16 cellular contexts compared by ENCODE assay signal in genomic region chr10:73827346-73828089, GRCh38. TPM values are rescaled to one million over a fixed set of nuclear protein-coding genes. Genes with fewer than 3 reads are reported as not detected.
DNase-seq lines count a peak whose midpoint lies in the region; ATAC-seq and TF ChIP-seq lines count a peak whose summit lies in the region.
"Had no signal": no experiment of that assay in that cellular context is flagged by ENCODE, and none has a peak within 500 bp of the region (broad histone marks: within the 10 kb centered on the region; RNA-seq: fewer than 3 reads in every experiment).

No MANE protein-coding gene starts in this region.

- H3K9me3 Mint-ChIP-seq in chondrocyte (ENCODE audit: low read depth): no peaks in the 10 kb centered on the region
- no peaks in the 10 kb centered on the region for H3K9me3 Mint-ChIP-seq in stimulated activated memory B cell treated with anti-CD40 and anti-IgM and Interleukin-4, amounts not matched to agents 10 μg/mL and 1 μg/mL and 100 μg/mL, for 72 hours
- H3K9me3 Mint-ChIP-seq: naive B cell had no signal

- H3K4ac ChIP-seq in mesenchymal stem cell (ENCODE audit: low read depth in 1 of 2, low read length in 2 of 2): no peak overlapping the region

- peak overlapping the region; percentile 32 for H3K27ac Mint-ChIP-seq in chondrocyte (ENCODE audit: unreplicated experiment)
- no peak overlapping the region for H3K27ac Mint-ChIP-seq in stimulated activated memory B cell treated with anti-CD40 and anti-IgM and Interleukin-4, amounts not matched to agents 10 μg/mL and 1 μg/mL and 100 μg/mL, for 72 hours

- WGBS in mesenchymal stem cell: 91% methylated on average over 18 of the region's 19 CpGs

- no peak overlapping the region for H2BK5ac ChIP-seq in mesenchymal stem cell (ENCODE audit: low read depth, low read length, poor library complexity, severe bottlenecking)

- H3K27me3 ChIP-seq in mesenchymal stem cell (ENCODE audit: control insufficient read depth in 1 of 2, insufficient read depth in 1 of 2, low read length in 2 of 2): no peaks in the 10 kb centered on the region
- H3K27me3 ChIP-seq: ascending aorta, vagina had no signal

- peaks cover 15% of the 10 kb centered on the region for H3K4me1 ChIP-seq in mesenchymal stem cell (ENCODE audit: control insufficient read depth, insufficient read depth, low read depth, low read length)
- H3K4me1 ChIP-seq: ascending aorta had no signal

- H2AK5ac ChIP-seq in mesenchymal stem cell (ENCODE audit: low read length, severe bottlenecking): peak overlapping the region; percentile 66

- H3K9ac ChIP-seq in mesenchymal stem cell (ENCODE audit: low read length): no peak overlapping the region

- ATAC-seq in stimulated activated memory B cell treated with anti-CD40 and anti-IgM and Interleukin-4, amounts not matched to agents 10 μg/mL and 1 μg/mL and 100 μg/mL, for 72 hours: no peak
- no peak for ATAC-seq in GM21786 (IDR thresholded peaks at IDR 0.05; ENCODE audit: unreplicated experiment)

- TF ChIP-seq CTCF in chondrocyte (IDR thresholded peaks at IDR 0.05): no peak

- H3K4me2 ChIP-seq in mesenchymal stem cell (ENCODE audit: low read length, poor library complexity, severe bottlenecking): no peak overlapping the region

- H2BK12ac ChIP-seq in mesenchymal stem cell (ENCODE audit: low read length in 2 of 2): peak overlapping the region in 1 of 2 experiments; percentile 30

- no peak overlapping the region for H3K23ac ChIP-seq in mesenchymal stem cell (ENCODE audit: low read length in 2 of 2)

- H4K91ac ChIP-seq in mesenchymal stem cell (ENCODE audit: low read length): no peak overlapping the region

- no peaks in the 10 kb centered on the region for H3K79me1 ChIP-seq in mesenchymal stem cell (replicated peaks; ENCODE audit: low read length, poor library complexity, severe bottlenecking)

- no peak overlapping the region for H3K4me3 Mint-ChIP-seq in chondrocyte (ENCODE audit: unreplicated experiment)
- H3K4me3 Mint-ChIP-seq in stimulated activated memory B cell treated with anti-CD40 and anti-IgM and Interleukin-4, amounts not matched to agents 10 μg/mL and 1 μg/mL and 100 μg/mL, for 72 hours: no peak overlapping the region
- H3K4me3 Mint-ChIP-seq: naive B cell had no signal

- H3K18ac ChIP-seq in mesenchymal stem cell (ENCODE audit: low read depth in 1 of 2, low read length in 2 of 2): no peak overlapping the region

- H2BK120ac ChIP-seq in mesenchymal stem cell (ENCODE audit: low read depth, low read length): no peak overlapping the region

- no peak overlapping the region for H3K4me3 ChIP-seq in mesenchymal stem cell (ENCODE audit: insufficient read depth in 1 of 2, low read depth in 1 of 2, low read length in 2 of 2)
- H3K4me3 ChIP-seq: ascending aorta, vagina had no signal

- peaks cover 38 to 69% of the 10 kb centered on the region in 2 experiments for H3K36me3 ChIP-seq in mesenchymal stem cell (ENCODE audit: control insufficient read depth in 1 of 2, insufficient read depth in 2 of 2, low read depth in 1 of 2, low read length in 2 of 2)

- H3K36me3 Mint-ChIP-seq in chondrocyte (ENCODE audit: low read depth): peaks cover 3% of the 10 kb centered on the region
- peaks cover 34% of the 10 kb centered on the region for H3K36me3 Mint-ChIP-seq in stimulated activated memory B cell treated with anti-CD40 and anti-IgM and Interleukin-4, amounts not matched to agents 10 μg/mL and 1 μg/mL and 100 μg/mL, for 72 hours

- DNase-seq in Daoy (ENCODE audit: low read depth): peak; percentile 83
- peak; percentile 96 for DNase-seq in M059J (ENCODE audit: low read depth)
- peak; percentile 61 for DNase-seq in chondrocyte (ENCODE audit: low spot score)
- DNase-seq in mesenchymal stem cell: peak; percentile 36
- DNase-seq in ecto neural progenitor cell (ENCODE audit: low spot score): no peak
- DNase-seq in COLO668 (lab: John Stamatoyannopoulos, UW; ENCODE audit: unreplicated experiment): no peak
- DNase-seq: activated effector memory CD4-positive, alpha-beta T cell treated with Interleukin-2 at 50 U/mL for 16 hours; naive B cell; NCI-H1930; NCI-H510A treated with DMSO at 0.1 percent for 48 hours; OCI-M1; SW 1271 had no signal

- no peak overlapping the region for H3K27ac ChIP-seq in mesenchymal stem cell (ENCODE audit: low read length, poor library complexity, severe bottlenecking)
- H3K27ac ChIP-seq: vagina had no signal

- H3K27me3 Mint-ChIP-seq in chondrocyte (ENCODE audit: low read depth): no peaks in the 10 kb centered on the region
- no peaks in the 10 kb centered on the region for H3K27me3 Mint-ChIP-seq in stimulated activated memory B cell treated with anti-CD40 and anti-IgM and Interleukin-4, amounts not matched to agents 10 μg/mL and 1 μg/mL and 100 μg/mL, for 72 hours
- H3K27me3 Mint-ChIP-seq: naive B cell had no signal

- no peak overlapping the region for H2BK15ac ChIP-seq in mesenchymal stem cell (ENCODE audit: low read depth, poor library complexity, severe bottlenecking)

- no peak overlapping the region for H2AFZ ChIP-seq in mesenchymal stem cell (ENCODE audit: low read depth, low read length)

- peaks cover 11% of the 10 kb centered on the region for H3K4me1 Mint-ChIP-seq in chondrocyte (ENCODE audit: low read depth)
- no peaks in the 10 kb centered on the region for H3K4me1 Mint-ChIP-seq in stimulated activated memory B cell treated with anti-CD40 and anti-IgM and Interleukin-4, amounts not matched to agents 10 μg/mL and 1 μg/mL and 100 μg/mL, for 72 hours

- H4K8ac ChIP-seq in mesenchymal stem cell (ENCODE audit: low read length): no peak overlapping the region

- H3K9me3 ChIP-seq in mesenchymal stem cell (ENCODE audit: control insufficient read depth, low read length): no peaks in the 10 kb centered on the region
- H3K9me3 ChIP-seq: ascending aorta, vagina had no signal

- H3K14ac ChIP-seq in mesenchymal stem cell (ENCODE audit: low read length in 2 of 2): no peak overlapping the region

RNA-seq across cellular contexts. Expression of gene NDST2, which starts 16.1 kb away (rescaled TPM):
- 3.5 and 5.7 TPM in 2 replicates for total RNA-seq in Daoy (2014; rRNA removed; shearing (Covaris generic))
- total RNA-seq in M059J (2014; rRNA removed; shearing (Covaris generic)): 2.9 and 9.5 TPM in 2 replicates
- 24.4 to 29.0 TPM (median 27.3 TPM) in 3 replicates for total RNA-seq in chondrocyte
- polyA plus RNA-seq in mesenchymal stem cell (2013, experiment 1 of 2): 16.6 TPM
- 16.7 TPM for polyA plus RNA-seq in mesenchymal stem cell (2013, experiment 2 of 2)

RNA-seq across cellular contexts. Expression of gene ZSWIM8, which starts 42.1 kb away (rescaled TPM):
- total RNA-seq in Daoy (2014; rRNA removed; shearing (Covaris generic)): 26.8 and 27.1 TPM in 2 replicates
- 24.8 and 30.4 TPM in 2 replicates for total RNA-seq in M059J (2014; rRNA removed; shearing (Covaris generic))
- 102 to 124 TPM (median 117 TPM) in 3 replicates for total RNA-seq in chondrocyte
- 89.1 TPM for polyA plus RNA-seq in mesenchymal stem cell (2013, experiment 1 of 2)
- polyA plus RNA-seq in mesenchymal stem cell (2013, experiment 2 of 2): 80.7 TPM

RNA-seq across cellular contexts. Expression of gene CHCHD1, which starts 45.7 kb away (rescaled TPM):
- 31.0 and 32.3 TPM in 2 replicates for total RNA-seq in Daoy (2014; rRNA removed; shearing (Covaris generic))
- 62.3 and 79.6 TPM in 2 replicates for total RNA-seq in M059J (2014; rRNA removed; shearing (Covaris generic))
- total RNA-seq in chondrocyte: 14.8 to 27.5 TPM (median 17.4 TPM) in 3 replicates
- polyA plus RNA-seq in mesenchymal stem cell (2013, experiment 1 of 2): 112 TPM
- polyA plus RNA-seq in mesenchymal stem cell (2013, experiment 2 of 2): 116 TPM

RNA-seq across cellular contexts. Expression of gene CAMK2G, which starts 46.8 kb away (rescaled TPM):
- total RNA-seq in Daoy (2014; rRNA removed; shearing (Covaris generic)): 12.2 and 14.6 TPM in 2 replicates
- 29.3 and 42.2 TPM in 2 replicates for total RNA-seq in M059J (2014; rRNA removed; shearing (Covaris generic))
- 30.5 to 31.7 TPM (median 30.5 TPM) in 3 replicates for total RNA-seq in chondrocyte
- 17.2 TPM for polyA plus RNA-seq in mesenchymal stem cell (2013, experiment 1 of 2)
- polyA plus RNA-seq in mesenchymal stem cell (2013, experiment 2 of 2): 16.4 TPM

Comparison
In these comparisons a context has a peak if more than half of its experiments do, and no peak if none do; other contexts are left out.
1. DNase-seq: peak in Daoy (single experiment), M059J (single experiment), chondrocyte (single experiment) and mesenchymal stem cell (single experiment); none in ecto neural progenitor cell (single experiment) and COLO668 (single experiment).